15 cellular contexts compared by ENCODE assay signal in the genomic region with DNA sequence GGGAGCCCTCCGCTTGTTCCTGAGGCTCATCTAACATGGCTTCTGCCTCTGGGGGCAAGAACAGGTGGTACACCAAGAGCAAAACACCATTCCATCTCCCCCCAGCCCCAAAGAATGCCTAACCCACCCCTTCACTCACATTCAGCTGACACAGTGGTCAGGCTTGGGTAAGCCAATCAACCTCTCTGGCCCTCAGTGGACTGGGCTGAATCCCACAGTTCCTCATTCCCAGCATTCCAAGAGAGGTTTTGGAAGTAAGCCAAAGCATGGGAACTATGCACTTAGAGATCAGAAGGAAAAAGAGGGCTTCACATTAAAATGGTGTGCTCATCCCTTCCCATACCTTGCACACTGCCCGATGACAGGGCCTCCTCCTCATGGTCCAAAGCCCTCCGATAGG. TPM values are rescaled to one million over a fixed set of nuclear protein-coding genes. Genes with fewer than 3 reads are reported as not detected.
DNase-seq lines count a peak whose midpoint lies in the region; ATAC-seq and TF ChIP-seq lines count a peak whose summit lies in the region.
"Had no signal": no experiment of that assay in that cellular context is flagged by ENCODE, and none has a peak within 500 bp of the region (broad histone marks: within the 10 kb centered on the region; RNA-seq: fewer than 3 reads in every experiment).

No MANE protein-coding gene starts in this region.

- H3K4me3 ChIP-seq in fibroblast of mammary gland (ENCODE audit: control insufficient read depth, low read depth, low read length) = no peak overlapping the region
- H3K4me3 ChIP-seq: heart right ventricle had no signal

- H3K36me3 Mint-ChIP-seq in nephron (ENCODE audit: low read depth) = peaks cover 42% of the 10 kb centered on the region

- CTCF ChIA-PET in RWPE1 (lab: Yijun Ruan, JAX) = interaction anchor here (0.6 kb wide), 1 partner anchor 14 kb away, joined by 4 read pairs; no protein-coding TSS in a partner anchor

- H3K27ac ChIP-seq in RWPE1 = no peak overlapping the region
- H3K27ac ChIP-seq: heart right ventricle had no signal

- peak overlapping the region in 2 of 3 experiments; percentile 63 to 67 for H3K27ac Mint-ChIP-seq in nephron

- H3K27me3 Mint-ChIP-seq in nephron (ENCODE audit: low read depth) = no peaks in the 10 kb centered on the region

- H3K9me3 Mint-ChIP-seq in nephron = no peaks in the 10 kb centered on the region

- H3K4me3 Mint-ChIP-seq in nephron = no peak overlapping the region

- no peak for ATAC-seq in HG02870 (IDR thresholded peaks at IDR 0.05; ENCODE audit: unreplicated experiment)

- POLR2A ChIA-PET in RWPE1 (lab: Yijun Ruan, JAX; ENCODE audit: low non-redundant PET) = no interaction called here

- TF ChIP-seq CTCF in fibroblast of mammary gland (conservative IDR thresholded peaks at IDR 0.05; ENCODE audit: control insufficient read depth, insufficient read depth, low read depth, low read length) = no peak
- TF ChIP-seq CTCF in nephron (IDR thresholded peaks at IDR 0.05; ENCODE audit: unreplicated experiment in 3 of 3) = no peak
- TF ChIP-seq CTCF in RWPE1 (conservative IDR thresholded peaks at IDR 0.05; ENCODE audit: low read depth) = no peak

- H3K4me1 Mint-ChIP-seq in nephron = peaks cover 7% of the 10 kb centered on the region

- DNase-seq in ELR (ENCODE audit: low read depth) (peak; percentile 57), RPMI7951 (ENCODE audit: low read depth) (peak; percentile 39), fibroblast of mammary gland (ENCODE audit: low read depth) (peak; percentile 17), NCI-H1417 (lab: John Stamatoyannopoulos, UW) (no peak), DMS79 (lab: John Stamatoyannopoulos, UW) (no peak), RWPE1 (ENCODE audit: low spot score) (no peak)
- DNase-seq: activated CD4-positive, CD25-positive, alpha-beta regulatory T cell; amygdala; effector CD8-positive, alpha-beta T cell; heart right ventricle; midbrain; NCI-H1105 treated with DMSO at 0.1 percent for 48 hours; NCI-H510A had no signal

RNA-seq across cellular contexts. Expression of gene PIGS, which starts 7.8 kb away (rescaled TPM):
- 55.5 and 58.8 TPM in 2 replicates for total RNA-seq in RPMI7951 (2014; rRNA removed; shearing (Covaris generic))

RNA-seq across cellular contexts. Expression of gene UNC119, which starts 11.1 kb away (rescaled TPM):
- total RNA-seq in RPMI7951 (2014; rRNA removed; shearing (Covaris generic)) = 21.7 and 24.7 TPM in 2 replicates

RNA-seq across cellular contexts. Expression of gene ALDOC, which starts 13.2 kb away (rescaled TPM):
- 64.2 and 96.5 TPM in 2 replicates for total RNA-seq in RPMI7951 (2014; rRNA removed; shearing (Covaris generic))

RNA-seq across cellular contexts. Expression of gene SPAG5, which starts 35.4 kb away (rescaled TPM):
- 84.1 and 90.9 TPM in 2 replicates for total RNA-seq in RPMI7951 (2014; rRNA removed; shearing (Covaris generic))

RNA-seq across cellular contexts. Expression of gene RSKR, which starts 50.5 kb away (rescaled TPM):
- 2.9 and 3.5 TPM in 2 replicates for total RNA-seq in RPMI7951 (2014; rRNA removed; shearing (Covaris generic))

Comparison
In these comparisons a context has a peak if more than half of its experiments do, and no peak if none do; other contexts are left out.
1. DNase-seq: peak in ELR (single experiment), RPMI7951 (single experiment) and fibroblast of mammary gland (single experiment); none in NCI-H1417 (0 of 3), DMS79 (single experiment) and RWPE1 (single experiment).